Comparison of ENCODE assay signal across 29 cellular contexts in genomic region chr12:115255257-115255656, GRCh38.
DNase-seq lines count a peak whose midpoint lies in the region; ATAC-seq and TF ChIP-seq lines count a peak whose summit lies in the region.
"Had no signal": no experiment of that assay in that cellular context is flagged by ENCODE, and none has a peak within 500 bp of the region (broad histone marks: within the 10 kb centered on the region; RNA-seq: fewer than 3 reads in every experiment).

No MANE protein-coding gene starts in this region.

- no peaks in the 10 kb centered on the region for H3K27me3 ChIP-seq in SK-N-SH (ENCODE audit: insufficient read depth)
- H3K27me3 ChIP-seq in mesendoderm (ENCODE audit: insufficient read depth, low read length, poor library complexity) = no peaks in the 10 kb centered on the region
- H3K27me3 ChIP-seq: BE2C; BLaER1; BLaER1 treated with 17β-estradiol and CSF1 and Interleukin-3, amounts not matched to agents 10 nM and 100 nM had no signal

- H3K4me2 ChIP-seq in SK-N-SH = no peak overlapping the region
- no peak overlapping the region for H3K4me2 ChIP-seq in mesendoderm (ENCODE audit: low read length)
- H3K4me2 ChIP-seq: A549; BLaER1; BLaER1 treated with 17β-estradiol and CSF1 and Interleukin-3, amounts not matched to agents 10 nM and 100 nM had no signal

- H2AK5ac ChIP-seq in mesendoderm (ENCODE audit: low read length) = no peak overlapping the region

- H4K20me1 ChIP-seq in SK-N-SH (ENCODE audit: insufficient read depth) = no peaks in the 10 kb centered on the region
- H4K20me1 ChIP-seq: BLaER1; BLaER1 treated with 17β-estradiol and CSF1 and Interleukin-3, amounts not matched to agents 10 nM and 100 nM had no signal

- no peaks in the 10 kb centered on the region for H3F3A ChIP-seq in SK-N-SH (replicated peaks; ENCODE audit: insufficient read depth)

- H3K27ac ChIP-seq in SK-N-SH (ENCODE audit: low read depth in 2 of 2, low read length in 1 of 2) = peak overlapping the region in 1 of 2 experiments; percentile 48; a peak in 1 of 4 replicates
- H3K27ac ChIP-seq in mesendoderm (ENCODE audit: low read depth, low read length) = no peak overlapping the region
- H3K27ac ChIP-seq: 22Rv1; A549; BLaER1; BLaER1 treated with 17β-estradiol and CSF1 and Interleukin-3, amounts not matched to agents 10 nM and 100 nM; C4-2B had no signal

- no peaks in the 10 kb centered on the region for H3K36me3 ChIP-seq in SK-N-SH (replicated peaks in 1 of 2; ENCODE audit: control insufficient read depth in 1 of 2, insufficient read depth in 2 of 2, low read length in 1 of 2)
- no peaks in the 10 kb centered on the region for H3K36me3 ChIP-seq in mesendoderm (ENCODE audit: control insufficient read depth, insufficient read depth, low read length)
- H3K36me3 ChIP-seq: BE2C; BLaER1; BLaER1 treated with 17β-estradiol and CSF1 and Interleukin-3, amounts not matched to agents 10 nM and 100 nM had no signal

- H3K79me2 ChIP-seq in SK-N-SH (ENCODE audit: insufficient read depth) (no peaks in the 10 kb centered on the region), mesendoderm (ENCODE audit: control insufficient read depth, insufficient read depth, low read length) (no peaks in the 10 kb centered on the region)

- POLR2A ChIA-PET in SK-N-SH (lab: Yijun Ruan, JAX) = no interaction called here

- H3K9me3 ChIP-seq in SK-N-SH = no peaks in the 10 kb centered on the region
- H3K9me3 ChIP-seq: A549, BE2C, BLaER1, Caco-2 had no signal

- H3K56ac ChIP-seq in mesendoderm (ENCODE audit: low read length) = no peak overlapping the region

- H2AFZ ChIP-seq in SK-N-SH (ENCODE audit: low read depth) = no peak overlapping the region

- peak in 1 of 2 experiments; percentile 72; a peak in 2 of 4 replicates for TF ChIP-seq EP300 in SK-N-SH (IDR thresholded peaks at IDR 0.05; ENCODE audit: borderline replicate concordance in 1 of 2, low read depth in 1 of 2, low read length in 1 of 2)

- no peak overlapping the region for H3K9ac ChIP-seq in SK-N-SH
- H3K9ac ChIP-seq in mesendoderm (ENCODE audit: low read length) = no peak overlapping the region
- H3K9ac ChIP-seq: BLaER1; BLaER1 treated with 17β-estradiol and CSF1 and Interleukin-3, amounts not matched to agents 10 nM and 100 nM had no signal

- no peak overlapping the region for H4K5ac ChIP-seq in mesendoderm (ENCODE audit: low read length)

- no peak overlapping the region for H3K18ac ChIP-seq in mesendoderm (ENCODE audit: low read length)

- no peak overlapping the region for H3K23ac ChIP-seq in mesendoderm (ENCODE audit: low read length)

- no peak overlapping the region for H2BK15ac ChIP-seq in mesendoderm (replicated peaks; ENCODE audit: low read depth)

- TF ChIP-seq RAD21 in SK-N-SH (IDR thresholded peaks at IDR 0.05; ENCODE audit: low read length) = peak; percentile 32

- H2BK5ac ChIP-seq in mesendoderm (ENCODE audit: low read length) = no peak overlapping the region

- CTCF ChIA-PET in SK-N-SH (lab: Yijun Ruan, JAX) = interaction anchor here (1.2 to 1.3 kb wide), 2 partner anchors 30 to 585 kb away, joined by 3 read pairs; no protein-coding TSS in a partner anchor

- no peak overlapping the region for H4K8ac ChIP-seq in mesendoderm (ENCODE audit: low read depth, low read length)

- ATAC-seq in SK-N-SH treated with all-trans-retinoic acid at 6 μM for 48 hours (no peak), omental fat pad (ENCODE audit: low FRiP score) (no peak)
- ATAC-seq: A549; CD8-positive, alpha-beta T cell had no signal

- no peak overlapping the region for H2BK120ac ChIP-seq in mesendoderm (ENCODE audit: low read depth, low read length)

- H3K4me1 ChIP-seq in SK-N-SH (ENCODE audit: control insufficient read depth in 1 of 2, insufficient read depth in 2 of 2, low read depth in 1 of 2, low read length in 1 of 2) (peaks cover 0 to 10% of the 10 kb centered on the region in 2 experiments; a peak in 2 of 4 replicates), mesendoderm (ENCODE audit: control insufficient read depth, low read depth, low read length) (no peaks in the 10 kb centered on the region)
- H3K4me1 ChIP-seq: BLaER1, Caco-2 had no signal

- H3K79me1 ChIP-seq in mesendoderm (ENCODE audit: low read length) = no peaks in the 10 kb centered on the region

- no peak overlapping the region for H3K4me3 ChIP-seq in SK-N-SH (ENCODE audit: low read depth in 2 of 2, low read length in 1 of 2)
- H3K4me3 ChIP-seq in mesendoderm (ENCODE audit: low read length) = no peak overlapping the region
- H3K4me3 ChIP-seq: A549; BLaER1; BLaER1 treated with 17β-estradiol and CSF1 and Interleukin-3, amounts not matched to agents 10 nM and 100 nM had no signal

- H3K9me2 ChIP-seq in SK-N-SH = no peaks in the 10 kb centered on the region

- TF ChIP-seq CTCF in SK-N-SH (IDR thresholded peaks at IDR 0.05) (no peak), omental fat pad (IDR thresholded peaks at IDR 0.05) (no peak)

- no peak overlapping the region for H3K4ac ChIP-seq in mesendoderm (ENCODE audit: low read depth, low read length)

- peak; percentile 51 for DNase-seq in SK-N-SH
- peak; percentile 42 for DNase-seq in mesendoderm
- no peak for DNase-seq in omental fat pad (ENCODE audit: low spot score)
- DNase-seq: 8988T; ACHN; AML-193; BE2C; C1 segment of cervical spinal cord; Caco-2; Calu3; CD4-positive, alpha-beta memory T cell; CD4-positive, alpha-beta T cell; CD4-positive, CD25-positive, alpha-beta regulatory T cell; CD8-positive, alpha-beta memory T cell; CD8-positive, alpha-beta T cell; COR-L47; DMS 273 treated with DMSO at 0.1 percent for 48 hours; DMS153; DMS53; DMS79; DMS79 treated with DMSO at 0.1 percent for 48 hours; DND-41; EL had no signal

TF ChIP-seq in SK-N-SH, 30 proteins besides CTCF, POLR2A, EP300 and RAD21:
- peak; percentile 68; the same call in 1 of the 2 replicates for TF ChIP-seq FOXJ3 (CRISPR knock-in tag; IDR thresholded peaks at IDR 0.05)
- peak; percentile 55; the same call in 1 of the 2 replicates for TF ChIP-seq RCOR1 (IDR thresholded peaks at IDR 0.05; ENCODE audit: low read length)
- TF ChIP-seq MXI1 (IDR thresholded peaks at IDR 0.05; ENCODE audit: low read depth, low read length) = peak; percentile 57; the same call in 1 of the 2 replicates
- TF ChIP-seq TEAD4 (IDR thresholded peaks at IDR 0.05; ENCODE audit: borderline replicate concordance, insufficient read depth) = no peak
- peak; percentile 83 for TF ChIP-seq GATA2 (CRISPR knock-in tag; IDR thresholded peaks at IDR 0.05)
TF ChIP-seq in SK-N-SH: peak in this region for 4.

TF ChIP-seq in SK-N-SH treated with all-trans-retinoic acid at 6 μM for 48 hours, 23 proteins besides CTCF, POLR2A, EP300 and RAD21:
- TF ChIP-seq ISL1 (CRISPR knock-in tag; IDR thresholded peaks at IDR 0.05) = no peak
